Comparison of ENCODE assay signal across 16 cellular contexts in genomic region chr20:51687071-51687470, GRCh38.
DNase-seq lines count a peak whose midpoint lies in the region; ATAC-seq and TF ChIP-seq lines count a peak whose summit lies in the region.
"Had no signal": no experiment of that assay in that cellular context is flagged by ENCODE, and none has a peak within 500 bp of the region (broad histone marks: within the 10 kb centered on the region; RNA-seq: fewer than 3 reads in every experiment).

No MANE protein-coding gene starts in this region.

- WGBS in mesenchymal stem cell = 39% methylated on average over 8 of the region's 8 CpGs

- no peak overlapping the region for H4K91ac ChIP-seq in mesenchymal stem cell (ENCODE audit: low read length)

- no peak for TF ChIP-seq CTCF in brain (conservative IDR thresholded peaks at IDR 0.05)

- peaks cover 0 to 2% (median 0%) of the 10 kb centered on the region in 5 experiments for H3K9me3 Mint-ChIP-seq in brain
- no peaks in the 10 kb centered on the region for H3K9me3 Mint-ChIP-seq in stimulated activated effector memory CD8-positive, alpha-beta T cell treated with anti-CD3 and anti-CD28 coated beads, Interleukin-12 subunit alpha, Interleukin-12 subunit beta, amount 100 ng/mL, for 72 hours
- H3K9me3 Mint-ChIP-seq: activated naive CD8-positive, alpha-beta T cell treated with anti-CD3 and anti-CD28 coated beads for 36 hours; CD4-positive, alpha-beta memory T cell had no signal

- in situ Hi-C loops in Caki2 (cut with HindIII; ENCODE audit: low pct_unique_long_range_greater_than_20kb, low sequenced_read_pairs) = no loop called here

- H2BK120ac ChIP-seq in mesenchymal stem cell (ENCODE audit: low read depth, low read length) = no peak overlapping the region

- no peak overlapping the region for H3K4me2 ChIP-seq in mesenchymal stem cell (ENCODE audit: low read length, poor library complexity, severe bottlenecking)

- no peaks in the 10 kb centered on the region for H3K27me3 Mint-ChIP-seq in brain
- H3K27me3 Mint-ChIP-seq: activated naive CD8-positive, alpha-beta T cell treated with anti-CD3 and anti-CD28 coated beads for 36 hours had no signal

- no peaks in the 10 kb centered on the region for H3K79me1 ChIP-seq in mesenchymal stem cell (replicated peaks; ENCODE audit: low read length, poor library complexity, severe bottlenecking)

- H2AFZ ChIP-seq in mesenchymal stem cell (ENCODE audit: low read depth, low read length) = no peak overlapping the region

- peaks cover 25% of the 10 kb centered on the region for H3K4me1 Mint-ChIP-seq in brain
- H3K4me1 Mint-ChIP-seq in stimulated activated effector memory CD8-positive, alpha-beta T cell treated with anti-CD3 and anti-CD28 coated beads, Interleukin-12 subunit alpha, Interleukin-12 subunit beta, amount 100 ng/mL, for 72 hours = peaks cover 7% of the 10 kb centered on the region
- H3K4me1 Mint-ChIP-seq: activated naive CD8-positive, alpha-beta T cell treated with anti-CD3 and anti-CD28 coated beads for 36 hours had no signal

- no peak overlapping the region for H2BK5ac ChIP-seq in mesenchymal stem cell (ENCODE audit: low read depth, low read length, poor library complexity, severe bottlenecking)

- no peak overlapping the region for H3K9ac ChIP-seq in mesenchymal stem cell (ENCODE audit: low read length)

- no peak overlapping the region for H2AK5ac ChIP-seq in mesenchymal stem cell (ENCODE audit: low read length, severe bottlenecking)

- no peak overlapping the region for H3K14ac ChIP-seq in mesenchymal stem cell (ENCODE audit: low read length in 2 of 2)

- H3K27me3 ChIP-seq in MG63 (no peaks in the 10 kb centered on the region), mesenchymal stem cell (ENCODE audit: control insufficient read depth in 1 of 2, insufficient read depth in 1 of 2, low read length in 2 of 2) (no peaks in the 10 kb centered on the region)
- H3K27me3 ChIP-seq: upper lobe of right lung had no signal

- ATAC-seq in HG02840 (IDR thresholded peaks at IDR 0.05; ENCODE audit: low FRiP score, unreplicated experiment) (no peak), HG02588 (IDR thresholded peaks at IDR 0.05; ENCODE audit: unreplicated experiment) (no peak)
- no peak for ATAC-seq in stimulated activated effector memory CD8-positive, alpha-beta T cell treated with anti-CD3 and anti-CD28 coated beads, Interleukin-12 subunit alpha, Interleukin-12 subunit beta, amount 100 ng/mL, for 72 hours
- ATAC-seq: activated CD8-positive, alpha-beta T cell treated with anti-CD3 and anti-CD28 coated beads, Interleukin-2, amount 10 ng/mL, durations not matched to agents 7 days and 5 days; upper lobe of right lung had no signal

- H3K4me3 ChIP-seq in MG63 = no peak overlapping the region
- H3K4me3 ChIP-seq in mesenchymal stem cell (ENCODE audit: insufficient read depth in 1 of 2, low read depth in 1 of 2, low read length in 2 of 2) = no peak overlapping the region
- H3K4me3 ChIP-seq: upper lobe of right lung had no signal

- no peaks in the 10 kb centered on the region for H3K9me3 ChIP-seq in MG63
- H3K9me3 ChIP-seq in mesenchymal stem cell (ENCODE audit: control insufficient read depth, low read length) = no peaks in the 10 kb centered on the region
- H3K9me3 ChIP-seq: upper lobe of right lung had no signal

- H2BK15ac ChIP-seq in mesenchymal stem cell (ENCODE audit: low read depth, poor library complexity, severe bottlenecking) = no peak overlapping the region

- DNase-seq in Caki2 (ENCODE audit: low read depth) (peak; percentile 94), MG63 (peak; percentile 16), mesenchymal stem cell (peak; percentile 65), NCI-H526 treated with DMSO at 0.1 percent for 48 hours (lab: John Stamatoyannopoulos, UW) (no peak)
- DNase-seq in stimulated activated effector memory CD8-positive, alpha-beta T cell treated with anti-CD3 and anti-CD28 coated beads, Interleukin-12 subunit alpha, Interleukin-12 subunit beta, amount 100 ng/mL, for 72 hours (ENCODE audit: low spot score in 2 of 2) = no peak
- DNase-seq: activated CD8-positive, alpha-beta T cell treated with anti-CD3 and anti-CD28 coated beads, Interleukin-2, amount 10 ng/mL, durations not matched to agents 7 days and 5 days; activated naive CD8-positive, alpha-beta T cell treated with anti-CD3 and anti-CD28 coated beads for 36 hours; CD4-positive, alpha-beta memory T cell; effector CD8-positive, alpha-beta T cell; MV-4-11; NCI-H69; small intestine; upper lobe of right lung had no signal

- peaks cover 67% of the 10 kb centered on the region for H3K36me3 Mint-ChIP-seq in brain
- H3K36me3 Mint-ChIP-seq in stimulated activated effector memory CD8-positive, alpha-beta T cell treated with anti-CD3 and anti-CD28 coated beads, Interleukin-12 subunit alpha, Interleukin-12 subunit beta, amount 100 ng/mL, for 72 hours = no peaks in the 10 kb centered on the region
- H3K36me3 Mint-ChIP-seq: activated naive CD8-positive, alpha-beta T cell treated with anti-CD3 and anti-CD28 coated beads for 36 hours; CD4-positive, alpha-beta memory T cell had no signal

- peak overlapping the region in 1 of 2 experiments; percentile 61 for H3K4ac ChIP-seq in mesenchymal stem cell (ENCODE audit: low read depth in 1 of 2, low read length in 2 of 2)

- H4K8ac ChIP-seq in mesenchymal stem cell (ENCODE audit: low read length) = no peak overlapping the region

- peak overlapping the region in 3 of 5 experiments; percentile 45 to 91 (median 56) for H3K27ac Mint-ChIP-seq in brain
- H3K27ac Mint-ChIP-seq in stimulated activated effector memory CD8-positive, alpha-beta T cell treated with anti-CD3 and anti-CD28 coated beads, Interleukin-12 subunit alpha, Interleukin-12 subunit beta, amount 100 ng/mL, for 72 hours = no peak overlapping the region
- H3K27ac Mint-ChIP-seq: activated CD8-positive, alpha-beta T cell treated with anti-CD3 and anti-CD28 coated beads, Interleukin-2, amount 10 ng/mL, durations not matched to agents 7 days and 5 days; activated naive CD8-positive, alpha-beta T cell treated with anti-CD3 and anti-CD28 coated beads for 36 hours had no signal

- H3K4me1 ChIP-seq in mesenchymal stem cell (ENCODE audit: control insufficient read depth, insufficient read depth, low read depth, low read length) = peaks cover 4% of the 10 kb centered on the region
- H3K4me1 ChIP-seq: upper lobe of right lung had no signal

- H3K4me3 Mint-ChIP-seq in brain = no peak overlapping the region
- H3K4me3 Mint-ChIP-seq in stimulated activated effector memory CD8-positive, alpha-beta T cell treated with anti-CD3 and anti-CD28 coated beads, Interleukin-12 subunit alpha, Interleukin-12 subunit beta, amount 100 ng/mL, for 72 hours = no peak overlapping the region
- H3K4me3 Mint-ChIP-seq: activated CD8-positive, alpha-beta T cell treated with anti-CD3 and anti-CD28 coated beads, Interleukin-2, amount 10 ng/mL, durations not matched to agents 7 days and 5 days; activated naive CD8-positive, alpha-beta T cell treated with anti-CD3 and anti-CD28 coated beads for 36 hours had no signal

- H3K36me3 ChIP-seq in MG63 (peaks cover 7% of the 10 kb centered on the region), mesenchymal stem cell (ENCODE audit: control insufficient read depth in 1 of 2, insufficient read depth in 2 of 2, low read depth in 1 of 2, low read length in 2 of 2) (peaks cover 7 to 60% of the 10 kb centered on the region in 2 experiments)

- H2BK12ac ChIP-seq in mesenchymal stem cell (ENCODE audit: low read length in 2 of 2) = no peak overlapping the region

- H3K23ac ChIP-seq in mesenchymal stem cell (ENCODE audit: low read length in 2 of 2) = no peak overlapping the region

- no peak overlapping the region for H3K27ac ChIP-seq in mesenchymal stem cell (ENCODE audit: low read length, poor library complexity, severe bottlenecking)
- H3K27ac ChIP-seq: upper lobe of right lung had no signal

- H3K18ac ChIP-seq in mesenchymal stem cell (ENCODE audit: low read depth in 1 of 2, low read length in 2 of 2) = peak overlapping the region in 1 of 2 experiments; percentile 24

Comparison
In these comparisons a context has a peak if more than half of its experiments do, and no peak if none do; other contexts are left out.
1. DNase-seq: peak in Caki2 (single experiment), MG63 (single experiment) and mesenchymal stem cell (single experiment); none in stimulated activated effector memory CD8-positive, alpha-beta T cell treated with anti-CD3 and anti-CD28 coated beads, Interleukin-12 subunit alpha, Interleukin-12 subunit beta, amount 100 ng/mL, for 72 hours (0 of 2) and NCI-H526 treated with DMSO at 0.1 percent for 48 hours (single experiment).